In the genomic region with DNA sequence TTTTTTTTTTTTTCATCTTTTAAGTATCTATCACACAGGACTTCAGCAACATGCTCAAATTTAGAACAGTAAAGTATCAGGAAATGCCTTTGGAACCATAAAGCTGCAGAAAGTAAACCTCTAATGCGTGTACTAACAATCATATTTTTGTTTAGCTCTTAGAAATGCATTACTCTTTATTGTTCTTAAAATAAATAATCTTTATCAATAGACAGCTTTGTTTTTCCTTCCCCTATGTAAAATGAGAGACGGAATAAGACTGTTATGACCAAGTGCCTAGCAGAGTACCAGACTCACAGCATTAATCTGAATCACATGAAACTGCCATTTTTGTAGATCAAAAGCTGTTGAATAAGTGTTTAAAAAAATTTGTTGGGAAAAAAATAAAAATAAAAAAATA, we compare ENCODE assay signal across 22 cellular contexts.
"Had no signal": no experiment of that assay in that cellular context is flagged by ENCODE, and none has a peak within 500 bp of the region (broad histone marks: within the 10 kb centered on the region; RNA-seq: fewer than 3 reads in every experiment).

No MANE protein-coding gene starts in this region.

- ATAC-seq: stimulated activated effector memory CD8-positive, alpha-beta T cell treated with anti-CD3 and anti-CD28 coated beads, Interleukin-12 subunit alpha, Interleukin-12 subunit beta, amount 100 ng/mL, for 72 hours; stimulated activated memory B cell treated with anti-CD40 and anti-IgM and Interleukin-4, amounts not matched to agents 10 μg/mL and 1 μg/mL and 100 μg/mL, for 72 hours; stimulated activated naive B cell treated with anti-CD40 and anti-IgM and Interleukin-4, amounts not matched to agents 10 μg/mL and 1 μg/mL and 100 μg/mL, for 72 hours; stimulated activated naive CD8-positive, alpha-beta T cell treated with anti-CD3 and anti-CD28 coated beads, Interleukin-15, amount 100 ng/mL, for 72 hours; stimulated activated naive CD8-positive, alpha-beta T cell treated with anti-CD3 and anti-CD28 coated beads, Interleukin-15, Interleukin-2, amounts not matched to agents 100 U/mL and 50 U/mL, for 24 hours; upper lobe of right lung had no signal

- DNase-seq: stimulated activated CD4-positive, alpha-beta T cell treated with anti-CD3 and anti-CD28 coated beads, Interleukin-2, amount 100 ng/mL, for 48 hours; stimulated activated CD4-positive, alpha-beta T cell treated with anti-CD3 and anti-CD28 coated beads, Interleukin-4, amount 100 ng/mL, for 1 hour; stimulated activated CD4-positive, alpha-beta T cell treated with anti-CD3 and anti-CD28 coated beads, Interleukin-4, amount 100 ng/mL, for 24 hours; stimulated activated CD4-positive, alpha-beta T cell treated with anti-CD3 and anti-CD28 coated beads, Interleukin-4, amount 100 ng/mL, for 4 hours; stimulated activated CD8-positive, alpha-beta memory T cell treated with anti-CD3 and anti-CD28 coated beads, Interleukin-4, amount 100 ng/mL, for 48 hours; stimulated activated naive B cell treated with anti-CD40 and anti-IgM and Interleukin-4, amounts not matched to agents 10 μg/mL and 1 μg/mL and 100 μg/mL, for 72 hours; stimulated activated naive CD4-positive, alpha-beta T cell; stimulated activated naive CD4-positive, alpha-beta T cell treated with Interleukin-2 at 50 U/mL for 16 hours; stimulated activated naive CD8-positive, alpha-beta T cell treated with anti-CD3 and anti-CD28 coated beads, Interleukin-15, amount 100 ng/mL, for 72 hours; stimulated activated naive CD8-positive, alpha-beta T cell treated with anti-CD3 and anti-CD28 coated beads, Interleukin-15, Interleukin-2, amounts not matched to agents 100 U/mL and 50 U/mL, for 24 hours; stomach; substantia nigra; testis; thyroid gland; tibial artery; transverse colon; trophoblast cell; upper lobe of left lung; upper lobe of right lung; uterus had no signal
